ENCODE assay signal across 15 cellular contexts in the genomic region with DNA sequence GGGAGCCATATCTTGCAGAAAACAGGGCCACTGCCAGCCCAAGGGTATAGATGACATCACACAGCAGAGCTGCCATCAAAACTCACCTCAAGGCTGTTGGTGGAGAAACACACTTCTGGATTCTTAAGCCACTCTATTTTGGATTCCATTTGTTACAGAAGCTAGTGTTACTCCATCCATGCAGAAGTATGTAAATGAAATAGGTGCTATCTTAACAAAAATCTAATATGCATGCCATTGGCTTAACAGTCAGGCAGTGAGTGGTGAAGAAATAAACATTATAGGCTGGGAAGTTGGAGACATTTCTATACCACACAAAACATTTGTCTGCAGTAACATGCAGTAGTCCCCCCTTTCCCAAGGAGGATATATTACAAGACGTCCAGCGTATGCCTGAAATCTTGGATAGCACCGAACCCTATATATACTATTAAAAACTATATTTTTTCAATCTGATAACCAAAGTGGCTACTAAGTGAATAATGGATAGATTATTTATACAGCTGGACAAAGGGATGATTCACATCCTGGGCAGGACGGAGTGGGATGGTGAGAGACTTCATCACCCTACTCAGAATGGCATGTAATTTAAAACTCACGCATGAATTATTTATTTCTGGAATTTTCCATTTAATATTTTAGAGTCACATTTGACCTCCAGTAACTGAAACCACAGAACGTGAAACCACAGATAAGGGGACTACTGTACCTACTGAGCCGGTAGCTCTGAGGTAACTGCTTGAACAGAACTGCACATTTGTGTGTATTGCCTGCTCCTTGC.
A peak's percentile ranks its signal among the peaks of the same experiment; 100 is the strongest.
DNase-seq lines count a peak whose midpoint lies in the region; ATAC-seq, FAIRE-seq and TF ChIP-seq lines count a peak whose summit lies in the region.
"Had no signal": no experiment of that assay in that cellular context is flagged by ENCODE, and none has a peak within 500 bp of the region (broad histone marks: within the 10 kb centered on the region; RNA-seq: fewer than 3 reads in every experiment).

No MANE protein-coding gene starts in this region.

- TF ChIP-seq CTCF in AG04449 (IDR thresholded peaks at IDR 0.05; ENCODE audit: insufficient read depth, low read length, missing control alignments) (no peak), WI38 (IDR thresholded peaks at IDR 0.05; ENCODE audit: low read depth, low read length) (no peak), foreskin fibroblast (IDR thresholded peaks at IDR 0.05; ENCODE audit: low read depth, low read length) (no peak), D721Med (IDR thresholded peaks at IDR 0.05; ENCODE audit: insufficient read depth, missing control alignments) (no peak)

- H3K4me3 ChIP-seq in AG04449 (ENCODE audit: low read depth, low read length) (no peak overlapping the region), WI38 (ENCODE audit: low read depth, low read length) (peak overlapping the region; percentile 12; the same call in 1 of the 2 replicates), foreskin fibroblast (ENCODE audit: low read depth in 1 of 2, low read length in 2 of 2) (no peak overlapping the region)
- H3K4me3 ChIP-seq: testis had no signal

- POLR2A ChIA-PET in AG04449 (lab: Yijun Ruan, JAX), result no interaction called here

- CTCF ChIA-PET in AG04449 (lab: Yijun Ruan, JAX), result no interaction called here

- FAIRE-seq in D721Med (lab: Jason Lieb, UNC), result no peak

- ATAC-seq in GM19324 (IDR thresholded peaks at IDR 0.05; ENCODE audit: low FRiP score, unreplicated experiment) (no peak), GM18498 (IDR thresholded peaks at IDR 0.05; ENCODE audit: unreplicated experiment) (no peak)
- ATAC-seq: left cardiac atrium had no signal

- DNase-seq in AG04449 (ENCODE audit: low read depth, low spot score) (peak; percentile 69), HS-27A (ENCODE audit: low read depth) (peak; percentile 95), foreskin fibroblast (peak; percentile 84 to 91), D721Med (ENCODE audit: insufficient read length, low spot score) (no peak), globus pallidus (ENCODE audit: low spot score) (no peak)
- DNase-seq: activated CD4-positive, alpha-beta T cell treated with anti-CD3 and anti-CD28 coated beads, Interleukin-2, amount 50 U/mL, for 4 hours; activated naive CD8-positive, alpha-beta T cell treated with anti-CD3 and anti-CD28 coated beads, Interleukin-2, amount 10 ng/mL, durations not matched to agents 7 days and 5 days; AML-193; erythroblast; left cardiac atrium; NCI-H345; testis had no signal

Comparison
In these comparisons a context has a peak if more than half of its experiments do, and no peak if none do; other contexts are left out.
1. DNase-seq: peak in AG04449 (single experiment), HS-27A (single experiment) and foreskin fibroblast (2 of 2); none in D721Med (single experiment) and globus pallidus (single experiment).